In genomic region chr17:49360796-49361128, GRCh38 we compare ENCODE assay signal across 8 cellular contexts. TPM values are rescaled to one million over a fixed set of nuclear protein-coding genes. Genes with fewer than 3 reads are reported as not detected.
A peak's percentile ranks its signal among the peaks of the same experiment; 100 is the strongest.
DNase-seq lines count a peak whose midpoint lies in the region; ATAC-seq and TF ChIP-seq lines count a peak whose summit lies in the region.

No MANE protein-coding gene starts in this region.

- peaks cover 71% of the 10 kb centered on the region for H3K4me1 ChIP-seq in CD4-positive, alpha-beta memory T cell (ENCODE audit: insufficient read depth, low read length)
- peaks cover 35% of the 10 kb centered on the region for H3K4me1 ChIP-seq in HUES48 (ENCODE audit: control insufficient read depth, insufficient read depth, low read length)
- H3K4me1 ChIP-seq in body of pancreas, result peaks cover 35% of the 10 kb centered on the region
- no peaks in the 10 kb centered on the region for H3K4me1 ChIP-seq in mesendoderm (ENCODE audit: control insufficient read depth, low read depth, low read length)
- peaks cover 33 to 44% (median 36%) of the 10 kb centered on the region in 4 donors for H3K4me1 ChIP-seq in upper lobe of left lung

- H2BK120ac ChIP-seq in mesendoderm (ENCODE audit: low read depth, low read length), result no peak overlapping the region

- no peak overlapping the region for H3K4ac ChIP-seq in mesendoderm (ENCODE audit: low read depth, low read length)

- H3K4me1 Mint-ChIP-seq in CD4-positive, alpha-beta memory T cell, result peaks cover 43 to 72% (median 57%) of the 10 kb centered on the region in 4 donors

- peak overlapping the region; percentile 66 for H3K27ac ChIP-seq in CD4-positive, alpha-beta memory T cell (ENCODE audit: low read depth, low read length)
- H3K27ac ChIP-seq in HUES48 (ENCODE audit: low read depth, low read length), result no peak overlapping the region
- H3K27ac ChIP-seq in body of pancreas, result peak overlapping the region; percentile 91 to 93 (median 91)
- no peak overlapping the region for H3K27ac ChIP-seq in mesendoderm (ENCODE audit: low read depth, low read length)
- H3K27ac ChIP-seq in upper lobe of left lung, result peak overlapping the region; percentile 92 to 99 (median 96)

- H3K9ac ChIP-seq in HUES48 (ENCODE audit: low read depth, low read length) (no peak overlapping the region), mesendoderm (ENCODE audit: low read length) (peak overlapping the region; percentile 95)

- H3K9me3 ChIP-seq in CD4-positive, alpha-beta memory T cell (ENCODE audit: control insufficient read depth in 1 of 2, low read length in 2 of 2), result no peaks in the 10 kb centered on the region
- no peaks in the 10 kb centered on the region for H3K9me3 ChIP-seq in HUES48 (ENCODE audit: control insufficient read depth, insufficient read depth, low read length)
- no peaks in the 10 kb centered on the region for H3K9me3 ChIP-seq in body of pancreas
- H3K9me3 ChIP-seq in upper lobe of left lung, result no peaks in the 10 kb centered on the region

- H3K4me2 ChIP-seq in mesendoderm (ENCODE audit: low read length), result peak overlapping the region; percentile 70

- H3K23ac ChIP-seq in mesendoderm (ENCODE audit: low read length), result no peak overlapping the region

- peak overlapping the region; percentile 48 to 52 for H3K4me3 ChIP-seq in CD4-positive, alpha-beta memory T cell (ENCODE audit: low read length in 2 of 2)
- H3K4me3 ChIP-seq in HUES48 (ENCODE audit: low read depth, low read length), result peak overlapping the region; percentile 75
- H3K4me3 ChIP-seq in body of pancreas, result peak overlapping the region in 1 of 2 donors; percentile 74
- H3K4me3 ChIP-seq in mesendoderm (ENCODE audit: low read length), result peak overlapping the region; percentile 86
- H3K4me3 ChIP-seq in upper lobe of left lung, result peak overlapping the region; percentile 89 to 99 (median 96)

- POLR2A ChIA-PET in CD4-positive, alpha-beta memory T cell (lab: Charles Lee; ENCODE audit: partially characterized antibody), result interaction anchor here (1.2 to 8.1 kb wide), 12 partner anchors 9 to 348 kb away, joined by 3 to 197 read pairs (median 8); partner anchors contain the start of gene PHB1

- CTCF ChIA-PET in CD4-positive, alpha-beta memory T cell (lab: Charles Lee; ENCODE audit: partially characterized antibody), result interaction anchor here (1.2 to 8.4 kb wide), 8 partner anchors 8 to 197 kb away, joined by 3 to 59 read pairs (median 6); no protein-coding TSS in a partner anchor

- no peak for TF ChIP-seq EP300 in upper lobe of left lung (IDR thresholded peaks at IDR 0.05)

- H4K5ac ChIP-seq in mesendoderm (ENCODE audit: low read length), result no peak overlapping the region

- no peak overlapping the region for H2BK5ac ChIP-seq in mesendoderm (ENCODE audit: low read length)

- no peaks in the 10 kb centered on the region for H3K27me3 Mint-ChIP-seq in CD4-positive, alpha-beta memory T cell

- peaks cover 14% of the 10 kb centered on the region for H3K79me1 ChIP-seq in mesendoderm (ENCODE audit: low read length)

- no peak for TF ChIP-seq POLR2A in body of pancreas (IDR thresholded peaks at IDR 0.05)
- TF ChIP-seq POLR2A in upper lobe of left lung (IDR thresholded peaks at IDR 0.05), result no peak

- no peak for TF ChIP-seq CTCF in body of pancreas (IDR thresholded peaks at IDR 0.05)
- TF ChIP-seq CTCF in upper lobe of left lung (IDR thresholded peaks at IDR 0.05), result no peak

- H3K18ac ChIP-seq in mesendoderm (ENCODE audit: low read length), result no peak overlapping the region

- peaks cover 0 to 13% of the 10 kb centered on the region in 2 donors for H3K36me3 Mint-ChIP-seq in CD4-positive, alpha-beta memory T cell

- H3K27me3 ChIP-seq in CD4-positive, alpha-beta memory T cell (ENCODE audit: insufficient read depth, low read length), result no peaks in the 10 kb centered on the region
- H3K27me3 ChIP-seq in HUES48 (ENCODE audit: control insufficient read depth, insufficient read depth, low read length), result no peaks in the 10 kb centered on the region
- H3K27me3 ChIP-seq in body of pancreas, result no peaks in the 10 kb centered on the region
- no peaks in the 10 kb centered on the region for H3K27me3 ChIP-seq in mesendoderm (ENCODE audit: insufficient read depth, low read length, poor library complexity)
- no peaks in the 10 kb centered on the region for H3K27me3 ChIP-seq in upper lobe of left lung

- peaks cover 26% of the 10 kb centered on the region for H3K79me2 ChIP-seq in mesendoderm (ENCODE audit: control insufficient read depth, insufficient read depth, low read length)

- no peaks in the 10 kb centered on the region for H3K9me3 Mint-ChIP-seq in CD4-positive, alpha-beta memory T cell

- no peak overlapping the region for H2AK5ac ChIP-seq in mesendoderm (ENCODE audit: low read length)

- H3K36me3 ChIP-seq in CD4-positive, alpha-beta memory T cell (ENCODE audit: insufficient read depth, low read length), result no peaks in the 10 kb centered on the region
- H3K36me3 ChIP-seq in HUES48 (ENCODE audit: control insufficient read depth, insufficient read depth, low read length) (no peaks in the 10 kb centered on the region), body of pancreas (replicated peaks in 1 of 2; ENCODE audit: insufficient read depth in 1 of 2, low read depth in 2 of 2) (no peaks in the 10 kb centered on the region), mesendoderm (ENCODE audit: control insufficient read depth, insufficient read depth, low read length) (no peaks in the 10 kb centered on the region), upper lobe of left lung (no peaks in the 10 kb centered on the region)

- no peak for ATAC-seq in body of pancreas
- peak in 1 of 2 donors; percentile 14 for ATAC-seq in upper lobe of left lung (ENCODE audit: low FRiP score in 2 of 2)
- ATAC-seq in HG03108 (IDR thresholded peaks at IDR 0.05; ENCODE audit: unreplicated experiment), result no peak

- peak overlapping the region; percentile 91 to 97 (median 95) for H3K27ac Mint-ChIP-seq in CD4-positive, alpha-beta memory T cell

- H3K4me3 Mint-ChIP-seq in CD4-positive, alpha-beta memory T cell, result peak overlapping the region; percentile 88 to 95 (median 92)

- peak overlapping the region; percentile 96 for H3K56ac ChIP-seq in mesendoderm (ENCODE audit: low read length)

- WGBS in body of pancreas, 2 donors, result 2 to 3% methylated on average over 8 of the region's 8 CpGs
- no CpG with 5 or more reads among the region's 8 CpGs for WGBS in mesendoderm (ENCODE audit: extremely low coverage, insufficient coverage, low lambda C conversion rate)
- WGBS in upper lobe of left lung, 2 donors, result 0 to 3% methylated on average over 8 of the region's 8 CpGs

- intact Hi-C loops in CD4-positive, alpha-beta memory T cell (cut with micrococcal nuclease), result loop anchor here (1.0 to 5.0 kb wide), 3 partner anchors 18 to 317 kb away; partner anchors contain the start of gene SPOP
- intact Hi-C loops in body of pancreas (cut with DNase I), result no loop called here

- no peak for DNase-seq in CD4-positive, alpha-beta memory T cell
- DNase-seq in body of pancreas (peak in 1 of 4 donors; percentile 26), mesendoderm (no peak), upper lobe of left lung (peak in 1 of 2 donors; percentile 51), medulla oblongata (ENCODE audit: extremely low spot score) (no peak), NCI-H510A (lab: John Stamatoyannopoulos, UW) (no peak)

- no peak overlapping the region for H4K8ac ChIP-seq in mesendoderm (ENCODE audit: low read depth, low read length)

- no peak overlapping the region for H2BK15ac ChIP-seq in mesendoderm (replicated peaks; ENCODE audit: low read depth)

RNA-seq across cellular contexts. Expression of gene ZNF652, which starts 1.3 kb away (rescaled TPM):
- 10 to 100 TPM; 64.2 to 68.6 TPM for total RNA-seq in CD4-positive, alpha-beta memory T cell
- polyA plus RNA-seq in CD4-positive, alpha-beta memory T cell, result 10 to 100 TPM; 13.1 to 28.4 TPM
- 10 to 100 TPM; 26.4 to 36.1 TPM for total RNA-seq in body of pancreas
- polyA plus RNA-seq in mesendoderm (2013, experiment 1 of 2), result 13.3 TPM
- 12.8 TPM for polyA plus RNA-seq in mesendoderm (2013, experiment 2 of 2)
- 10 to 100 TPM; 29.4 to 69.4 (median 41.5) TPM for total RNA-seq in upper lobe of left lung

RNA-seq across cellular contexts. Expression of gene PHB1, which starts 53.9 kb away (rescaled TPM):
- 10 to 100 TPM; 62.0 to 64.2 TPM for total RNA-seq in CD4-positive, alpha-beta memory T cell
- 100 to 1,000 TPM; 153 to 202 TPM for polyA plus RNA-seq in CD4-positive, alpha-beta memory T cell
- 10 to 100 TPM; 37.1 to 38.6 TPM for total RNA-seq in body of pancreas
- 209 TPM for polyA plus RNA-seq in mesendoderm (2013, experiment 1 of 2)
- 211 TPM for polyA plus RNA-seq in mesendoderm (2013, experiment 2 of 2)
- total RNA-seq in upper lobe of left lung, result 100 to 1,000 TPM in 2 of 6 donors, 10 to 100 TPM in 4; 19.9 to 144 (median 68.8) TPM

Comparison
In these comparisons a context has a peak if more than half of its experiments do, and no peak if none do; other contexts are left out.
1. H3K27ac ChIP-seq: peak in CD4-positive, alpha-beta memory T cell (single experiment), body of pancreas (4 of 4) and upper lobe of left lung (4 of 4); none in HUES48 (single experiment) and mesendoderm (single experiment).